ENCODE assay signal across 8 cellular contexts in genomic region chr1:226082959-226083302, GRCh38. TPM values are rescaled to one million over a fixed set of nuclear protein-coding genes. Genes with fewer than 3 reads are reported as not detected.
DNase-seq lines count a peak whose midpoint lies in the region; ATAC-seq and TF ChIP-seq lines count a peak whose summit lies in the region.

No MANE protein-coding gene starts in this region.

- H3K36me3 ChIP-seq in lower lobe of right lung (no peaks in the 10 kb centered on the region), transverse colon (no peaks in the 10 kb centered on the region)

- H3K4me3 ChIP-seq in GM12875 (ENCODE audit: low read depth, low read length) = peak overlapping the region; percentile 60
- peak overlapping the region; percentile 86 for H3K4me3 ChIP-seq in lower lobe of right lung
- H3K4me3 ChIP-seq in transverse colon = peak overlapping the region; percentile 44 to 79 (median 68)

- TF ChIP-seq CTCF in 22Rv1 (IDR thresholded peaks at IDR 0.05) (no peak), GM12875 (IDR thresholded peaks at IDR 0.05; ENCODE audit: borderline replicate concordance, insufficient read depth, low read depth, low read length) (no peak), lower lobe of right lung (IDR thresholded peaks at IDR 0.05) (no peak), transverse colon (IDR thresholded peaks at IDR 0.05) (no peak)

- in situ Hi-C loops in transverse colon (cut with MboI; ENCODE audit: low pct_ligation_motif_present in 1 of 4, low pct_unique_long_range_greater_than_20kb in 1 of 4, low sequenced_read_pairs in 3 of 4) = no loop called here

- 0% methylated on average over 2 to 10 of the region's 23 CpGs for WGBS in transverse colon (ENCODE audit: low coverage in 1 of 2), 2 donors

- TF ChIP-seq EP300 in transverse colon (IDR thresholded peaks at IDR 0.05; ENCODE audit: low read depth) = no peak

- H3K27me3 ChIP-seq in lower lobe of right lung (ENCODE audit: low read depth) (no peaks in the 10 kb centered on the region), transverse colon (no peaks in the 10 kb centered on the region)

- no peak for TF ChIP-seq POLR2A in transverse colon (IDR thresholded peaks at IDR 0.05)

- ATAC-seq in HG02943 (IDR thresholded peaks at IDR 0.05; ENCODE audit: low read depth, unreplicated experiment) (peak; percentile 24), lower lobe of right lung (peak; percentile 83 to 87)

- H3K4me1 ChIP-seq in lower lobe of right lung (no peaks in the 10 kb centered on the region), transverse colon (peaks cover 5 to 11% (median 8%) of the 10 kb centered on the region in 4 donors)

- DNase-seq in RKO (ENCODE audit: low spot score) (peak; percentile 66), dermis blood vessel endothelial cell (peak; percentile 58), lower lobe of right lung (peak; percentile 83), transverse colon (peak; percentile 60)
- DNase-seq in stimulated activated CD4-positive, alpha-beta T cell treated with anti-CD3 and anti-CD28 coated beads, Interleukin-12 subunit alpha, Interleukin-12 subunit beta, amount 100 ng/mL, for 4 hours = no peak

- H3K9me3 ChIP-seq in lower lobe of right lung (no peaks in the 10 kb centered on the region), transverse colon (no peaks in the 10 kb centered on the region)

- intact Hi-C loops in lower lobe of right lung (cut with DNase I) = no loop called here
- intact Hi-C loops in transverse colon (cut with DNase I; ENCODE audit: low total_unique reads) = no loop called here

- H3K27ac ChIP-seq in 22Rv1 = peak overlapping the region; percentile 72
- peak overlapping the region; percentile 51 for H3K27ac ChIP-seq in lower lobe of right lung
- H3K27ac ChIP-seq in transverse colon = peak overlapping the region; percentile 70 to 82 (median 79)

RNA-seq across cellular contexts. Expression of gene H3-3A, which starts 20.4 kb away (rescaled TPM):
- total RNA-seq in dermis blood vessel endothelial cell (205 and 269 TPM in 2 replicates), lower lobe of right lung (504 TPM), transverse colon (100 to 1,000 TPM; 128 to 557 (median 501) TPM)
